ENCODE assay signal across 14 cellular contexts in the genomic region with DNA sequence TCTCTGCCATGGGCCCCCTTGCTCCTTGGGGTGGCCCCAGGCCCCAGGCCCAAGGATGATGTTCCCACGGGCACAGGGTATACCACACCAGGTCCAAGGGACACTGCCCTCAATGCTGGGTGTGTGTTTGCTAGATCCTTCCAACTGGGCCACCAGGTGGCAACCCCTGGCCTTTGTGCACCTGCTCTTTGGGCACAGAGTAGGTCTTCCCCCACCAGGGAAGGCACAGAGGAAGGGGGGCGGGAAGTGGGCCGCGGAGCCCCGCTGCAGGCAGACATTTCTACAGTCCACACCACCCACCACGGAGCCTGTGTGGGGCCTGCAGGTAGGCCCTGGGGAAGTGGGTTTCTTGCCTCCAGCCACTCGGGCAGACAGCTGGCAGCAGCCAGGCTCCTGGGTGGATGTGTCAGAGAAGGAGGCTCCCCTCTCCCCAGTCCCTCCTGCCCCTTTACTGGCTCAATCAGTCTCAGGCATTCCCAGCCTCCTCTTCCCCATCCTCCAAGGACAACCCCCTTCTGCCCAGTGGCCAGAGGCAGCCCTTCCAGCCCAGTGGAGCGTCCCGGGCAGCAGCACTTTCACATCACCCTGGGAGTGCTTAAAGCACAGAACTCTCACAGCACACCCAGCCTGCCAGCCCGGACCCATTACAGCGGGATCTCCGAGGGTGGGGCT. TPM values are rescaled to one million over a fixed set of nuclear protein-coding genes. Genes with fewer than 3 reads are reported as not detected.
DNase-seq lines count a peak whose midpoint lies in the region; ATAC-seq, FAIRE-seq and TF ChIP-seq lines count a peak whose summit lies in the region.
"Had no signal": no experiment of that assay in that cellular context is flagged by ENCODE, and none has a peak within 500 bp of the region (broad histone marks: within the 10 kb centered on the region; RNA-seq: fewer than 3 reads in every experiment).

No MANE protein-coding gene starts in this region.

- H3K4me1 ChIP-seq in RWPE2 (ENCODE audit: insufficient read depth, poor library complexity, severe bottlenecking) (peaks cover 31% of the 10 kb centered on the region), keratinocyte (ENCODE audit: control insufficient read depth, extremely low read depth, insufficient read depth, low read length) (peaks cover 50% of the 10 kb centered on the region), subcutaneous abdominal adipose tissue (ENCODE audit: control insufficient read depth in 5 of 5, insufficient read depth in 5 of 5, low read length in 5 of 5) (peaks cover 5 to 65% (median 56%) of the 10 kb centered on the region in 5 donors)

- no peaks in the 10 kb centered on the region for H3K79me2 ChIP-seq in keratinocyte (ENCODE audit: control insufficient read depth, insufficient read depth, low read length)

- peak overlapping the region; percentile 24 for H3K4me2 ChIP-seq in keratinocyte (ENCODE audit: control insufficient read depth, extremely low read depth, insufficient read depth, low read depth, low read length)

- H2AFZ ChIP-seq in keratinocyte (ENCODE audit: control insufficient read depth, low read length), result no peak overlapping the region

- no peaks in the 10 kb centered on the region for H4K20me1 ChIP-seq in keratinocyte (ENCODE audit: control insufficient read depth, extremely low read depth, insufficient read depth, low read length)

- no peaks in the 10 kb centered on the region for H3K9me3 ChIP-seq in RWPE2 (ENCODE audit: severe bottlenecking)
- no peaks in the 10 kb centered on the region for H3K9me3 ChIP-seq in keratinocyte (ENCODE audit: control insufficient read depth, low read depth, low read length)
- H3K9me3 ChIP-seq in subcutaneous abdominal adipose tissue (ENCODE audit: control insufficient read depth in 5 of 5, low read length in 5 of 5), result no peaks in the 10 kb centered on the region
- H3K9me3 ChIP-seq: Peyer's patch had no signal

- H3K36me3 ChIP-seq in RWPE2 (ENCODE audit: low read depth) (peaks cover 41% of the 10 kb centered on the region), keratinocyte (ENCODE audit: control insufficient read depth in 2 of 2, extremely low read depth in 1 of 2, insufficient read depth in 2 of 2, low read length in 2 of 2) (peaks cover 22% of the 10 kb centered on the region in 2 experiments), subcutaneous abdominal adipose tissue (ENCODE audit: control insufficient read depth in 5 of 5, insufficient read depth in 5 of 5, low read length in 5 of 5) (peaks cover 0 to 72% (median 60%) of the 10 kb centered on the region in 5 donors)

- H3K27me3 ChIP-seq in RWPE2 (ENCODE audit: insufficient read depth, poor library complexity, severe bottlenecking) (no peaks in the 10 kb centered on the region), keratinocyte (ENCODE audit: control insufficient read depth, extremely low read depth, insufficient read depth, low read length) (no peaks in the 10 kb centered on the region), subcutaneous abdominal adipose tissue (ENCODE audit: control insufficient read depth in 5 of 5, insufficient read depth in 4 of 5, low read length in 5 of 5) (no peaks in the 10 kb centered on the region)
- H3K27me3 ChIP-seq: Peyer's patch had no signal

- TF ChIP-seq CTCF in GM12872 (IDR thresholded peaks at IDR 0.05; ENCODE audit: insufficient read depth, low read depth, low read length) (0 out of 3 replicates have a peak, but pooled peaks have one; percentile 2), RWPE2 (IDR thresholded peaks at IDR 0.05; ENCODE audit: poor library complexity, severe bottlenecking) (peak; percentile 18), keratinocyte (optimal IDR thresholded peaks at IDR 0.05 in 1 of 3, IDR thresholded peaks at IDR 0.05 in 1 of 3, conservative IDR thresholded peaks at IDR 0.05 in 1 of 3; ENCODE audit: extremely low read depth in 1 of 3, insufficient read depth in 2 of 3, low read length in 3 of 3) (peak; percentile 1 to 40 (median 11))

- peak overlapping the region; percentile 36 for H3K9ac ChIP-seq in keratinocyte (ENCODE audit: control insufficient read depth, extremely low read depth, insufficient read depth, low read length)
- peak overlapping the region in 1 of 5 donors; percentile 9 for H3K9ac ChIP-seq in subcutaneous abdominal adipose tissue (ENCODE audit: low read length in 5 of 5)

- peaks cover 2% of the 10 kb centered on the region for H3K9me1 ChIP-seq in keratinocyte (ENCODE audit: control insufficient read depth, extremely low read depth, insufficient read depth, low read length)

- H3K4me3 ChIP-seq in RWPE2 (ENCODE audit: severe bottlenecking) (no peak overlapping the region), keratinocyte (ENCODE audit: control insufficient read depth in 2 of 3, extremely low read depth in 1 of 3, insufficient read depth in 2 of 3, low read depth in 1 of 3, low read length in 3 of 3) (no peak overlapping the region), subcutaneous abdominal adipose tissue (ENCODE audit: low read depth in 1 of 5, low read length in 5 of 5) (no peak overlapping the region)
- H3K4me3 ChIP-seq: Peyer's patch had no signal

- H3K27ac ChIP-seq in RWPE2 (ENCODE audit: poor library complexity, severe bottlenecking) (peak overlapping the region; percentile 77), keratinocyte (ENCODE audit: control insufficient read depth, insufficient read depth, low read length) (peak overlapping the region; percentile 65), subcutaneous abdominal adipose tissue (ENCODE audit: low read depth, low read length) (peak overlapping the region; percentile 16)
- H3K27ac ChIP-seq: Peyer's patch had no signal

- ATAC-seq in RWPE2 (ENCODE audit: low read depth), result peak; percentile 1; the same call in 1 of the 3 replicates
- ATAC-seq in GM18870 (IDR thresholded peaks at IDR 0.05; ENCODE audit: unreplicated experiment), result no peak
- no peak for ATAC-seq in GM18858 (IDR thresholded peaks at IDR 0.05; ENCODE audit: unreplicated experiment)
- ATAC-seq: right cardiac atrium; stimulated activated naive CD8-positive, alpha-beta T cell treated with anti-CD3 and anti-CD28 coated beads, Interleukin-15, Interleukin-2, amounts not matched to agents 100 U/mL and 50 U/mL, for 24 hours had no signal

- DNase-seq in RWPE2 (ENCODE audit: low spot score) (no peak), keratinocyte (ENCODE audit: low read depth, low spot score) (no peak), NCI-H446 (lab: John Stamatoyannopoulos, UW) (no peak)
- DNase-seq: activated naive CD4-positive, alpha-beta T cell treated with anti-CD3 and anti-CD28 coated beads, Interleukin-2, amount 10 ng/mL, durations not matched to agents 7 days and 5 days; central memory CD4-positive, alpha-beta T cell; NCI-H2227 treated with DMSO at 0.1 percent for 48 hours; Peyer's patch; right cardiac atrium; stimulated activated CD4-positive, alpha-beta T cell treated with anti-CD3 and anti-CD28 coated beads, Interleukin-4, amount 100 ng/mL, for 4 hours; stimulated activated naive CD8-positive, alpha-beta T cell treated with anti-CD3 and anti-CD28 coated beads, Interleukin-15, Interleukin-2, amounts not matched to agents 100 U/mL and 50 U/mL, for 24 hours had no signal

- dilution Hi-C loops in keratinocyte (cut with MboI; ENCODE audit: extremely low pct_ligation_motif_present, low sequenced_read_pairs), result no loop called here

- FAIRE-seq in keratinocyte (lab: Jason Lieb, UNC), result no peak

RNA-seq across cellular contexts. Expression of gene MAFF, which starts 21.6 kb away (rescaled TPM):
- polyA plus RNA-seq in keratinocyte, result 8.6 to 10.5 TPM (median 10.5 TPM) in 3 replicates
- polyA plus RNA-seq in keratinocyte (2011; ENCODE audit: low read depth), result 29.6 TPM
- polyA plus RNA-seq in keratinocyte (2011; cell fraction: cytosol; rRNA removed), result 7.0 and 9.8 TPM in 2 replicates
- 12.7 and 15.8 TPM in 2 replicates for polyA plus RNA-seq in keratinocyte (2011; cell fraction: nucleus; rRNA removed)
- 12.2 and 74.2 TPM in 2 replicates for polyA plus RNA-seq in keratinocyte (2012; ENCODE audit: low replicate concordance)
- 3.1 to 3.9 TPM (median 3.5 TPM) in 3 replicates for polyA minus RNA-seq in keratinocyte
- 12.3 TPM for polyA minus RNA-seq in keratinocyte (2011; cell fraction: cytosol; rRNA and poly(A)+ RNA removed)
- polyA minus RNA-seq in keratinocyte (2011; cell fraction: nucleus; rRNA and poly(A)+ RNA removed), result 8.0 and 8.1 TPM in 2 replicates

RNA-seq across cellular contexts. Expression of gene PLA2G6, which starts 41.8 kb away (rescaled TPM):
- 4.6 to 12.1 TPM (median 5.2 TPM) in 3 replicates for polyA plus RNA-seq in keratinocyte
- polyA plus RNA-seq in keratinocyte (2011; ENCODE audit: low read depth), result 1.6 TPM
- 1.4 and 2.3 TPM in 2 replicates for polyA plus RNA-seq in keratinocyte (2011; cell fraction: cytosol; rRNA removed)
- polyA plus RNA-seq in keratinocyte (2011; cell fraction: nucleus; rRNA removed), result 34.0 and 40.8 TPM in 2 replicates
- polyA plus RNA-seq in keratinocyte (2012; ENCODE audit: low replicate concordance), result 3.2 and 9.8 TPM in 2 replicates
- 4.4 to 20.7 TPM (median 14.4 TPM) in 3 replicates for polyA minus RNA-seq in keratinocyte
- 5.0 TPM for polyA minus RNA-seq in keratinocyte (2011; cell fraction: cytosol; rRNA and poly(A)+ RNA removed)
- polyA minus RNA-seq in keratinocyte (2011; cell fraction: nucleus; rRNA and poly(A)+ RNA removed), result 16.8 and 27.8 TPM in 2 replicates

RNA-seq across cellular contexts. Expression of gene TMEM184B, which starts 49.4 kb away (rescaled TPM):
- polyA plus RNA-seq in keratinocyte, result 12.8 to 47.3 TPM (median 18.8 TPM) in 3 replicates
- polyA plus RNA-seq in keratinocyte (2011; ENCODE audit: low read depth), result 3.8 TPM
- 25.0 and 37.5 TPM in 2 replicates for polyA plus RNA-seq in keratinocyte (2011; cell fraction: cytosol; rRNA removed)
- 52.2 and 66.1 TPM in 2 replicates for polyA plus RNA-seq in keratinocyte (2011; cell fraction: nucleus; rRNA removed)
- polyA plus RNA-seq in keratinocyte (2012; ENCODE audit: low replicate concordance), result 27.6 and 57.4 TPM in 2 replicates
- 25.2 to 78.0 TPM (median 29.0 TPM) in 3 replicates for polyA minus RNA-seq in keratinocyte
- 72.3 TPM for polyA minus RNA-seq in keratinocyte (2011; cell fraction: cytosol; rRNA and poly(A)+ RNA removed)
- 35.3 and 44.1 TPM in 2 replicates for polyA minus RNA-seq in keratinocyte (2011; cell fraction: nucleus; rRNA and poly(A)+ RNA removed)

Comparison
In these comparisons a context has a peak if more than half of its experiments do, and no peak if none do; other contexts are left out.
1. H3K27ac ChIP-seq: peak in every context shown above with its lines; median percentile 77 in RWPE2; 65 in keratinocyte; 16 in subcutaneous abdominal adipose tissue.